Comparison of ENCODE assay signal across 8 cellular contexts in the genomic region with DNA sequence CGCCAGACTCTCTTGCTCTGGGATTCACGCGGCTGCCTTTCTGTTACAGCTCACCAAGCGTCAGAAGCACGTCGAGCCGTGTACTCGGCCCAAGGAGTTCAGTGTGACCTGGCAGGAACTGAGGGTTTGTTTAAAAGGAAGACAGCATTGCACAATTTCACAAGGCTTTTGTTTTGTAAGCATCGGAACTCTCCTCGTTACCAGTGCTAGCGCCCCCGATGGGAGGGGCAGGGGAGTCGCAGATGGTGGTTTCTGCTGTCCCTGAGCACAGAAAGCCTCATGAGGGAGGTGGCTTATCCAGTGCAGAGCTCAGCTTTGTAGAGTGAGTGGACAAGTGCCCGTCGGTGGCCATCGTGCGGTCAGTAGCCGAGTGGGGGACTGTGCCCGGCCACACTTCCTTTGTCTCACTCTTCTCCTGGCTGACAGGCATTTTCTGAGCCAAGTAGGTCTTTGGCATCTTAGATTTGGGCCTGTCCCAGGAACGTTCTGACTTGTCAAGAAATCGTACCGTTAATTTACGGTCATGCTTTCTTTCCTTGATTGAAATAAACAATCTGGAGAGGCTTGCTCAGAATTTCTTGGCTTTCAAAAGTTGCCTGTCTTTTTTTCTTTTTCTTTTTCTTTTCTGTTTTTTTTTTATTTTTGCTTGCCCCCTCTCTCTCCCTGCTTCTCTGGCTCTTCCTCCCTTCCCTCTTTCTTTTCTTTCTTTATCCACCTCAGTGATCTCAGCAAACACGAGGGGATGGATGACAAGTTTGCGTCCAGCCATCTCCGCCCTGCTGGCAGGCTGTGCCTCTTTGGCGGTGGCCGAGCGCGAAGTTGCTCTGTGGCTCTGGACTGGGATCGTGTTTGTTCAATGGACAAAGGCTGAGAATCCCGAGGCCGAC. TPM values are rescaled to one million over a fixed set of nuclear protein-coding genes. Genes with fewer than 3 reads are reported as not detected.
DNase-seq lines count a peak whose midpoint lies in the region; ATAC-seq, FAIRE-seq and TF ChIP-seq lines count a peak whose summit lies in the region.

No MANE protein-coding gene starts in this region.

- no peaks in the 10 kb centered on the region for H3K9me3 ChIP-seq in muscle layer of duodenum (ENCODE audit: control insufficient read depth in 1 of 2, low read length in 2 of 2)

- peaks cover 5 to 59% of the 10 kb centered on the region in 2 donors for H3K4me1 ChIP-seq in muscle layer of duodenum (ENCODE audit: control insufficient read depth in 1 of 2, insufficient read depth in 2 of 2, low read length in 2 of 2)

- FAIRE-seq in RCC 7860 (lab: Jason Lieb, UNC): peak; percentile 52
- no peak for FAIRE-seq in HTR-8/SVneo (lab: Jason Lieb, UNC)

- DNase-seq in RCC 7860 (ENCODE audit: low spot score): peak; percentile 75
- peak; percentile 87 for DNase-seq in epithelial cell of proximal tubule (ENCODE audit: low read depth)
- DNase-seq in foreskin melanocyte: no peak
- no peak for DNase-seq in HTR-8/SVneo (ENCODE audit: insufficient read length, low spot score)

- ATAC-seq in GM21526 (IDR thresholded peaks at IDR 0.05; ENCODE audit: low FRiP score, unreplicated experiment): no peak
- no peak for ATAC-seq in HG03196 (IDR thresholded peaks at IDR 0.05; ENCODE audit: unreplicated experiment)

- H3K4me3 ChIP-seq in GM12875 (ENCODE audit: low read depth, low read length) (peak overlapping the region; percentile 10), epithelial cell of proximal tubule (ENCODE audit: low read depth, low read length) (peak overlapping the region; percentile 16), muscle layer of duodenum (ENCODE audit: low read depth in 1 of 2, low read length in 2 of 2) (peak overlapping the region; percentile 12 to 36)

- H3K27me3 ChIP-seq in muscle layer of duodenum (ENCODE audit: low read depth, low read length): no peaks in the 10 kb centered on the region

- TF ChIP-seq CTCF in GM12875 (IDR thresholded peaks at IDR 0.05; ENCODE audit: borderline replicate concordance, insufficient read depth, low read depth, low read length) (peak; percentile 51), epithelial cell of proximal tubule (conservative IDR thresholded peaks at IDR 0.05; ENCODE audit: low read depth, low read length) (peak; percentile 63)

- H3K27ac ChIP-seq in muscle layer of duodenum (ENCODE audit: low read length): peak overlapping the region; percentile 87

- H3K36me3 ChIP-seq in muscle layer of duodenum (ENCODE audit: control insufficient read depth in 1 of 2, insufficient read depth in 2 of 2, low read length in 2 of 2): no peaks in the 10 kb centered on the region

RNA-seq across cellular contexts. Expression of gene KDM4B, which starts 7.7 kb away (rescaled TPM):
- 11.6 and 20.5 TPM in 2 replicates for total RNA-seq in epithelial cell of proximal tubule

Comparison
In these comparisons a context has a peak if more than half of its experiments do, and no peak if none do; other contexts are left out.
1. DNase-seq: peak in RCC 7860 (single experiment) and epithelial cell of proximal tubule (single experiment); none in foreskin melanocyte (single experiment) and HTR-8/SVneo (single experiment).
2. Peak in every context shown above with its lines, with median percentiles within 50 percentile points of each other: H3K4me3 ChIP-seq.